Comparison of ENCODE assay signal across 8 cellular contexts in the genomic region with DNA sequence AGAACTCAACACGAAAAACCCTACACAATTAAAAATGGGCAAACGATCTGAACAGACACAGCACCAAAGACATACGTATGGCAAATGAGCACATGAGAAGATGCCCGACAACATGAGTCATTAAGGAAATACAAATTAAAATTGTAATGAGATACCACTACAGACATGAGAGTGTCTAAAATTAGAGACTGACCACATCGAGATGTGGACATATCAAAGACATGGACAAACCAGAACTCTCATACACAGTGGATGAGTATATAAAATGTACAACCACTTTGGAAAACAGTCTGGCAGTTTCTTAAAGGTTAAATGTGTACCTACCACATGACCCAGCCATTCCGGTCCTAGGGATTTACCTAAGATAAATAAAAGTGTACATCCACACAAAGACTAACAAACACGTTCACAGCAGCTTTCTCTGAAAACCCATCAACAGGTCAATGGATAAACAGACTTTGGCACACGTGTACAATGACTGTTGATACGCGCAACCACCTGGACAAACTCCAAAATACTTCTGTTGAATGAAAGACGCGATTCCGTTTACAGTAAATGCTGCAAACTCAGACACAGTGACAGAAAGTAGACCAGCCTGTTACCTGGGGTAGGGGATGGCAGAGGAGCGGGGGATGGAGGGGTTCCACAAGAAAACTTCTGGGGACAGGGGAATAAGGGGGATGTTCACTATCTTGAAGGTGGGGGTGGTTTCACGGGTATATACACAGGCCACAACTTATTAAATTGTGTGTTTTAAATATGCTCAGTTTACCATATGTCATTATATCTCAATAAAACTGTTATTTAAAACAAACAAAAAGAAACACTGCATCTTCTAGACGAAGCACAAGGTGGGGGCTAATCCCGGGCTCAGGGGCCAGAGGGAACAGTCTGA. TPM values are rescaled to one million over a fixed set of nuclear protein-coding genes. Genes with fewer than 3 reads are reported as not detected.
DNase-seq lines count a peak whose midpoint lies in the region; ATAC-seq and TF ChIP-seq lines count a peak whose summit lies in the region.

No MANE protein-coding gene starts in this region.

- CTCF ChIA-PET in activated CD8-positive, alpha-beta T cell treated with anti-CD3 and anti-CD28 coated beads, Interleukin-2, amount 10 ng/mL, durations not matched to agents 7 days and 5 days (lab: Charles Lee) = interaction anchor here (0.6 to 6.0 kb wide), 6 partner anchors 10 to 56 kb away, joined by 3 to 116 read pairs (median 6); no protein-coding TSS in a partner anchor

- H3K9ac ChIP-seq in liver (ENCODE audit: low read depth in 1 of 2, low read length in 2 of 2) = peak overlapping the region in 1 of 2 donors; percentile 54

- peak overlapping the region; percentile 59 for H3K27ac Mint-ChIP-seq in HFFc6
- H3K27ac Mint-ChIP-seq in activated CD8-positive, alpha-beta T cell treated with anti-CD3 and anti-CD28 coated beads, Interleukin-2, amount 10 ng/mL, durations not matched to agents 7 days and 5 days = peak overlapping the region; percentile 98

- H3K4me1 Mint-ChIP-seq in HFFc6 (ENCODE audit: low read depth) = peaks cover 43% of the 10 kb centered on the region
- peaks cover 67% of the 10 kb centered on the region for H3K4me1 Mint-ChIP-seq in activated CD8-positive, alpha-beta T cell treated with anti-CD3 and anti-CD28 coated beads, Interleukin-2, amount 10 ng/mL, durations not matched to agents 7 days and 5 days (ENCODE audit: low read depth)

- peaks cover 22 to 52% (median 34%) of the 10 kb centered on the region in 4 donors for H3K4me1 ChIP-seq in liver (ENCODE audit: control insufficient read depth in 4 of 4, insufficient read depth in 4 of 4, low read length in 3 of 4)

- DNase-seq in AML-193 (lab: John Stamatoyannopoulos, UW) = peak; percentile 7 to 30
- DNase-seq in HFFc6 = peak; percentile 79
- DNase-seq in activated CD8-positive, alpha-beta T cell treated with anti-CD3 and anti-CD28 coated beads, Interleukin-2, amount 10 ng/mL, durations not matched to agents 7 days and 5 days = no peak
- DNase-seq in middle frontal gyrus (ENCODE audit: extremely low spot score, low spot score) = no peak
- DNase-seq in SW 1271 (lab: John Stamatoyannopoulos, UW) = no peak

- 44% methylated on average over 17 of the region's 17 CpGs for WGBS in liver

- 0 out of 2 replicates have a peak, but pooled peaks cover 5% of the 10 kb centered on the region for H3K36me3 Mint-ChIP-seq in HFFc6 (ENCODE audit: low read depth)
- peaks cover 39% of the 10 kb centered on the region for H3K36me3 Mint-ChIP-seq in activated CD8-positive, alpha-beta T cell treated with anti-CD3 and anti-CD28 coated beads, Interleukin-2, amount 10 ng/mL, durations not matched to agents 7 days and 5 days (ENCODE audit: low read depth)

- peak overlapping the region; percentile 75 to 78 for H3K27ac ChIP-seq in liver (ENCODE audit: low read depth in 1 of 2, low read length in 2 of 2)

- no peak for TF ChIP-seq CTCF in HFFc6 (IDR thresholded peaks at IDR 0.05)
- TF ChIP-seq CTCF in liver (IDR thresholded peaks at IDR 0.05; ENCODE audit: low read depth, low read length, missing input control) = no peak

- H3K9me3 Mint-ChIP-seq in HFFc6 = no peaks in the 10 kb centered on the region
- H3K9me3 Mint-ChIP-seq in activated CD8-positive, alpha-beta T cell treated with anti-CD3 and anti-CD28 coated beads, Interleukin-2, amount 10 ng/mL, durations not matched to agents 7 days and 5 days (ENCODE audit: insufficient read depth) = no peaks in the 10 kb centered on the region

- peak overlapping the region; percentile 54 for H3K4me3 Mint-ChIP-seq in HFFc6
- peak overlapping the region; percentile 93 for H3K4me3 Mint-ChIP-seq in activated CD8-positive, alpha-beta T cell treated with anti-CD3 and anti-CD28 coated beads, Interleukin-2, amount 10 ng/mL, durations not matched to agents 7 days and 5 days

- H3K4me3 ChIP-seq in liver (ENCODE audit: low read depth in 1 of 3, low read length in 3 of 3) = no peak overlapping the region

- H3K27me3 Mint-ChIP-seq in HFFc6 (ENCODE audit: insufficient read depth) = no peaks in the 10 kb centered on the region
- no peaks in the 10 kb centered on the region for H3K27me3 Mint-ChIP-seq in activated CD8-positive, alpha-beta T cell treated with anti-CD3 and anti-CD28 coated beads, Interleukin-2, amount 10 ng/mL, durations not matched to agents 7 days and 5 days (ENCODE audit: low read depth)

- no peak for TF ChIP-seq RAD21 in liver (IDR thresholded peaks at IDR 0.05)

- no peak for ATAC-seq in activated CD8-positive, alpha-beta T cell treated with anti-CD3 and anti-CD28 coated beads, Interleukin-2, amount 10 ng/mL, durations not matched to agents 7 days and 5 days
- no peak for ATAC-seq in HG02885 (IDR thresholded peaks at IDR 0.05; ENCODE audit: poor library complexity, unreplicated experiment)
- no peak for ATAC-seq in GM19395 (IDR thresholded peaks at IDR 0.05; ENCODE audit: unreplicated experiment)

- no peaks in the 10 kb centered on the region for H3K27me3 ChIP-seq in liver (ENCODE audit: control insufficient read depth in 4 of 4, insufficient read depth in 4 of 4, low read length in 3 of 4)

- POLR2A ChIA-PET in activated CD8-positive, alpha-beta T cell treated with anti-CD3 and anti-CD28 coated beads, Interleukin-2, amount 10 ng/mL, durations not matched to agents 7 days and 5 days (lab: Charles Lee) = interaction anchor here (2.4 to 6.0 kb wide), 3 partner anchors 11 to 17 kb away, joined by 6 to 160 read pairs (median 8); no protein-coding TSS in a partner anchor

- no peaks in the 10 kb centered on the region for H3K36me3 ChIP-seq in liver (ENCODE audit: control insufficient read depth in 4 of 4, insufficient read depth in 3 of 4, low read depth in 1 of 4, low read length in 3 of 4)

- H3K9me3 ChIP-seq in liver (ENCODE audit: control insufficient read depth in 4 of 4, low read length in 3 of 4) = no peaks in the 10 kb centered on the region

TF ChIP-seq in liver, 16 proteins besides CTCF, POLR2A, EP300 and RAD21 (continues in another document):
- TF ChIP-seq SP1 (IDR thresholded peaks at IDR 0.05) (peak; percentile 18), YY1 (IDR thresholded peaks at IDR 0.05) (peak; percentile 25), HNF4A (conservative IDR thresholded peaks at IDR 0.05) (peak; percentile 42 to 52), NR2F2 (IDR thresholded peaks at IDR 0.05) (no peak), RXRA (IDR thresholded peaks at IDR 0.05) (peak in 1 of 2 donors; percentile 54), MAX (IDR thresholded peaks at IDR 0.05) (peak; percentile 55), FOXA2 (IDR thresholded peaks at IDR 0.05) (peak; percentile 11), FOXA1 (IDR thresholded peaks at IDR 0.05) (peak; percentile 37), GABPA (IDR thresholded peaks at IDR 0.05 in 1 of 2, conservative IDR thresholded peaks at IDR 0.05 in 1 of 2) (peak in 1 of 2 donors; percentile 45), EGR1 (IDR thresholded peaks at IDR 0.05; ENCODE audit: low read depth in 2 of 2) (no peak), TAF1 (conservative IDR thresholded peaks at IDR 0.05) (no peak)
- TF ChIP-seq, protein P1, sequence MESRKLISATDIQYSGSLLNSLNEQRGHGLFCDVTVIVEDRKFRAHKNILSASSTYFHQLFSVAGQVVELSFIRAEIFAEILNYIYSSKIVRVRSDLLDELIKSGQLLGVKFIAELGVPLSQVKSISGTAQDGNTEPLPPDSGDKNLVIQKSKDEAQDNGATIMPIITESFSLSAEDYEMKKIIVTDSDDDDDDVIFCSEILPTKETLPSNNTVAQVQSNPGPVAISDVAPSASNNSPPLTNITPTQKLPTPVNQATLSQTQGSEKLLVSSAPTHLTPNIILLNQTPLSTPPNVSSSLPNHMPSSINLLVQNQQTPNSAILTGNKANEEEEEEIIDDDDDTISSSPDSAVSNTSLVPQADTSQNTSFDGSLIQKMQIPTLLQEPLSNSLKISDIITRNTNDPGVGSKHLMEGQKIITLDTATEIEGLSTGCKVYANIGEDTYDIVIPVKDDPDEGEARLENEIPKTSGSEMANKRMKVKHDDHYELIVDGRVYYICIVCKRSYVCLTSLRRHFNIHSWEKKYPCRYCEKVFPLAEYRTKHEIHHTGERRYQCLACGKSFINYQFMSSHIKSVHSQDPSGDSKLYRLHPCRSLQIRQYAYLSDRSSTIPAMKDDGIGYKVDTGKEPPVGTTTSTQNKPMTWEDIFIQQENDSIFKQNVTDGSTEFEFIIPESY (IDR thresholded peaks at IDR 0.05) = peak; percentile 58
- TF ChIP-seq, protein P2, sequence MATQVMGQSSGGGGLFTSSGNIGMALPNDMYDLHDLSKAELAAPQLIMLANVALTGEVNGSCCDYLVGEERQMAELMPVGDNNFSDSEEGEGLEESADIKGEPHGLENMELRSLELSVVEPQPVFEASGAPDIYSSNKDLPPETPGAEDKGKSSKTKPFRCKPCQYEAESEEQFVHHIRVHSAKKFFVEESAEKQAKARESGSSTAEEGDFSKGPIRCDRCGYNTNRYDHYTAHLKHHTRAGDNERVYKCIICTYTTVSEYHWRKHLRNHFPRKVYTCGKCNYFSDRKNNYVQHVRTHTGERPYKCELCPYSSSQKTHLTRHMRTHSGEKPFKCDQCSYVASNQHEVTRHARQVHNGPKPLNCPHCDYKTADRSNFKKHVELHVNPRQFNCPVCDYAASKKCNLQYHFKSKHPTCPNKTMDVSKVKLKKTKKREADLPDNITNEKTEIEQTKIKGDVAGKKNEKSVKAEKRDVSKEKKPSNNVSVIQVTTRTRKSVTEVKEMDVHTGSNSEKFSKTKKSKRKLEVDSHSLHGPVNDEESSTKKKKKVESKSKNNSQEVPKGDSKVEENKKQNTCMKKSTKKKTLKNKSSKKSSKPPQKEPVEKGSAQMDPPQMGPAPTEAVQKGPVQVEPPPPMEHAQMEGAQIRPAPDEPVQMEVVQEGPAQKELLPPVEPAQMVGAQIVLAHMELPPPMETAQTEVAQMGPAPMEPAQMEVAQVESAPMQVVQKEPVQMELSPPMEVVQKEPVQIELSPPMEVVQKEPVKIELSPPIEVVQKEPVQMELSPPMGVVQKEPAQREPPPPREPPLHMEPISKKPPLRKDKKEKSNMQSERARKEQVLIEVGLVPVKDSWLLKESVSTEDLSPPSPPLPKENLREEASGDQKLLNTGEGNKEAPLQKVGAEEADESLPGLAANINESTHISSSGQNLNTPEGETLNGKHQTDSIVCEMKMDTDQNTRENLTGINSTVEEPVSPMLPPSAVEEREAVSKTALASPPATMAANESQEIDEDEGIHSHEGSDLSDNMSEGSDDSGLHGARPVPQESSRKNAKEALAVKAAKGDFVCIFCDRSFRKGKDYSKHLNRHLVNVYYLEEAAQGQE (IDR thresholded peaks at IDR 0.05) = no peak

RNA-seq across cellular contexts. Expression of gene TNK2, which starts 2.1 kb away (rescaled TPM):
- total RNA-seq in HFFc6 (2021; fragmentation: NEBNext Ultra II Directional; extraction: Animal tissue kit (Norgen Biotek cat#: 25700)) = 10 to 100 TPM; 29.6 to 46.1 (median 35.1) TPM
- total RNA-seq in activated CD8-positive, alpha-beta T cell treated with anti-CD3 and anti-CD28 coated beads, Interleukin-2, amount 10 ng/mL, durations not matched to agents 7 days and 5 days = 100 to 1,000 TPM; 110 to 127 TPM
- total RNA-seq in liver = 1 to 10 TPM; 8.3 to 9.4 TPM
- polyA plus RNA-seq in liver = 10 to 100 TPM in 1 of 2 donors, 1 to 10 TPM in 1; 4.0 to 12.2 TPM

Comparison
In these comparisons a context has a peak if more than half of its experiments do, and no peak if none do; other contexts are left out.
1. DNase-seq: peak in AML-193 (2 of 2) and HFFc6 (single experiment); none in activated CD8-positive, alpha-beta T cell treated with anti-CD3 and anti-CD28 coated beads, Interleukin-2, amount 10 ng/mL, durations not matched to agents 7 days and 5 days (single experiment), middle frontal gyrus (single experiment) and SW 1271 (0 of 2).